Comparison of ENCODE assay signal across 23 cellular contexts in genomic region chr13:80486407-80486806, GRCh38.
"Had no signal": no experiment of that assay in that cellular context is flagged by ENCODE, and none has a peak within 500 bp of the region (broad histone marks: within the 10 kb centered on the region; RNA-seq: fewer than 3 reads in every experiment).

No MANE protein-coding gene starts in this region.

- H3K36me3 ChIP-seq: brain microvascular endothelial cell had no signal

- H3K27ac ChIP-seq: brain microvascular endothelial cell, KMS-11 had no signal

- H3K27ac Mint-ChIP-seq: activated CD4-positive, alpha-beta T cell treated with anti-CD3 and anti-CD28 coated beads, Interleukin-2, amount 10 ng/mL, durations not matched to agents 24 days and 14 days; activated CD8-positive, alpha-beta T cell treated with anti-CD3 and anti-CD28 coated beads, Interleukin-2, amount 10 ng/mL, durations not matched to agents 7 days and 5 days; activated naive CD4-positive, alpha-beta T cell treated with anti-CD3 and anti-CD28 coated beads for 36 hours; activated naive CD4-positive, alpha-beta T cell treated with anti-CD3 and anti-CD28 coated beads, Interleukin-2, amount 50 U/mL, for 72 hours; activated T-cell treated with anti-CD3 and anti-CD28 coated beads, Interleukin-2, amount 50 U/mL, for 24 hours had no signal

- H3K4me1 Mint-ChIP-seq: activated CD4-positive, alpha-beta T cell treated with anti-CD3 and anti-CD28 coated beads, Interleukin-2, amount 10 ng/mL, durations not matched to agents 24 days and 14 days had no signal

- H3K27me3 Mint-ChIP-seq: activated CD4-positive, alpha-beta T cell treated with anti-CD3 and anti-CD28 coated beads, Interleukin-2, amount 10 ng/mL, durations not matched to agents 24 days and 14 days; activated T-cell treated with anti-CD3 and anti-CD28 coated beads, Interleukin-2, amount 50 U/mL, for 24 hours had no signal

- DNase-seq: activated CD4-positive, alpha-beta T cell treated with anti-CD3 and anti-CD28 coated beads, Interleukin-2, amount 10 ng/mL, durations not matched to agents 24 days and 14 days; activated CD4-positive, alpha-beta T cell treated with anti-CD3 and anti-CD28 coated beads, Interleukin-2, amount 50 U/mL, for 4 hours; activated CD8-positive, alpha-beta T cell treated with anti-CD3 and anti-CD28 coated beads, Interleukin-2, amount 10 ng/mL, durations not matched to agents 7 days and 5 days; activated gamma-delta T cell treated with Interleukin-2 at 50 U/mL for 16 hours; activated naive CD4-positive, alpha-beta T cell treated with anti-CD3 and anti-CD28 coated beads for 36 hours; activated T-cell treated with anti-CD3 and anti-CD28 coated beads, Interleukin-2, amount 50 U/mL, for 24 hours; anterior cingulate cortex; brain microvascular endothelial cell; MM.1S; MV-4-11; NCI-H1092; NCI-H1436 treated with DMSO at 0.1 percent for 48 hours; NCI-H1694 treated with DMSO at 0.1 percent for 48 hours; NCI-H2029; NCI-H345; NCI-H524 treated with DMSO at 0.1 percent for 48 hours; Right ventricle myocardium superior; SW 1271; T-helper 1 cell; T-helper 2 cell; T-helper 9 cell had no signal

- H3K9me3 Mint-ChIP-seq: activated CD4-positive, alpha-beta T cell treated with anti-CD3 and anti-CD28 coated beads, Interleukin-2, amount 10 ng/mL, durations not matched to agents 24 days and 14 days; activated naive CD4-positive, alpha-beta T cell treated with anti-CD3 and anti-CD28 coated beads for 36 hours; activated T-cell treated with anti-CD3 and anti-CD28 coated beads, Interleukin-2, amount 50 U/mL, for 24 hours had no signal

- H3K36me3 Mint-ChIP-seq: activated naive CD4-positive, alpha-beta T cell treated with anti-CD3 and anti-CD28 coated beads, Interleukin-2, amount 50 U/mL, for 72 hours had no signal

- H3K4me3 Mint-ChIP-seq: activated CD4-positive, alpha-beta T cell treated with anti-CD3 and anti-CD28 coated beads, Interleukin-2, amount 10 ng/mL, durations not matched to agents 24 days and 14 days; activated CD8-positive, alpha-beta T cell treated with anti-CD3 and anti-CD28 coated beads, Interleukin-2, amount 10 ng/mL, durations not matched to agents 7 days and 5 days; activated naive CD4-positive, alpha-beta T cell treated with anti-CD3 and anti-CD28 coated beads for 36 hours; activated T-cell treated with anti-CD3 and anti-CD28 coated beads, Interleukin-2, amount 50 U/mL, for 24 hours had no signal

- H3K27me3 ChIP-seq: brain microvascular endothelial cell had no signal

- ATAC-seq: activated CD8-positive, alpha-beta T cell treated with anti-CD3 and anti-CD28 coated beads, Interleukin-2, amount 10 ng/mL, durations not matched to agents 7 days and 5 days; activated naive CD4-positive, alpha-beta T cell treated with anti-CD3 and anti-CD28 coated beads, Interleukin-2, amount 50 U/mL, for 72 hours had no signal
